In genomic region chr4:123478859-123479345, GRCh38 we compare ENCODE assay signal across 10 cellular contexts.
A peak's percentile ranks its signal among the peaks of the same experiment; 100 is the strongest.
DNase-seq lines count a peak whose midpoint lies in the region; TF ChIP-seq lines count a peak whose summit lies in the region.
"Had no signal": no experiment of that assay in that cellular context is flagged by ENCODE, and none has a peak within 500 bp of the region (broad histone marks: within the 10 kb centered on the region; RNA-seq: fewer than 3 reads in every experiment).

No MANE protein-coding gene starts in this region.

- H3F3A ChIP-seq in smooth muscle cell (ENCODE audit: low read depth), result peaks cover 6% of the 10 kb centered on the region

- no peaks in the 10 kb centered on the region for H4K20me1 ChIP-seq in smooth muscle cell (ENCODE audit: low read depth)

- H3K36me3 ChIP-seq in smooth muscle cell (ENCODE audit: low read depth), result no peaks in the 10 kb centered on the region

- H3K9me3 ChIP-seq in smooth muscle cell (replicated peaks; ENCODE audit: low read depth), result no peaks in the 10 kb centered on the region
- H3K9me3 ChIP-seq: testis had no signal

- DNase-seq in NCI-H2029 (lab: John Stamatoyannopoulos, UW) (peak; percentile 6), NCI-H2029 treated with DMSO at 0.1 percent for 48 hours (lab: John Stamatoyannopoulos, UW) (no peak), iPS-NIHi11 (ENCODE audit: low spot score) (peak; percentile 33), smooth muscle cell (lab: John Stamatoyannopoulos, UW; ENCODE audit: unreplicated experiment) (no peak), medulla oblongata (ENCODE audit: extremely low spot score) (no peak), DMS153 treated with DMSO at 0.1 percent for 48 hours (lab: John Stamatoyannopoulos, UW; ENCODE audit: unreplicated experiment) (no peak)
- no peak for DNase-seq in stimulated activated CD4-positive, alpha-beta T cell treated with anti-CD3 and anti-CD28 coated beads, Interleukin-4, amount 100 ng/mL, for 24 hours
- DNase-seq: testis had no signal

- H3K4me1 ChIP-seq in smooth muscle cell (ENCODE audit: low read depth), result peaks cover 20% of the 10 kb centered on the region
- H3K4me1 ChIP-seq: parathyroid adenoma, testis had no signal

- 12% methylated on average over 6 of the region's 6 CpGs for WGBS in smooth muscle cell (ENCODE audit: low lambda C conversion rate)

- H3K79me2 ChIP-seq in smooth muscle cell (ENCODE audit: low read depth), result no peaks in the 10 kb centered on the region
- H3K79me2 ChIP-seq: parathyroid adenoma had no signal

- H3K27me3 ChIP-seq in smooth muscle cell (ENCODE audit: low read depth), result no peaks in the 10 kb centered on the region
- H3K27me3 ChIP-seq: testis had no signal

- no peak overlapping the region for H3K9ac ChIP-seq in smooth muscle cell (ENCODE audit: low read depth)
- H3K9ac ChIP-seq: parathyroid adenoma had no signal

- H3K4me3 ChIP-seq in smooth muscle cell, result no peak overlapping the region
- H3K4me3 ChIP-seq: testis had no signal

- H3K27ac ChIP-seq in VCaP, result peak overlapping the region; percentile 77
- H3K27ac ChIP-seq in smooth muscle cell (ENCODE audit: low read depth), result peak overlapping the region; percentile 42
- H3K27ac ChIP-seq: parathyroid adenoma, testis had no signal

- TF ChIP-seq CTCF in VCaP (conservative IDR thresholded peaks at IDR 0.05) (no peak), smooth muscle cell (IDR thresholded peaks at IDR 0.05; ENCODE audit: borderline replicate concordance, insufficient read depth, poor library complexity, severe bottlenecking) (no peak)

- H3K4me2 ChIP-seq in smooth muscle cell, result peak overlapping the region; percentile 45

- no peak overlapping the region for H2AFZ ChIP-seq in smooth muscle cell (ENCODE audit: low read depth)
- H2AFZ ChIP-seq: parathyroid adenoma had no signal

Comparison
In these comparisons a context has a peak if more than half of its experiments do, and no peak if none do; other contexts are left out.
1. DNase-seq: peak in NCI-H2029 (single experiment) and iPS-NIHi11 (single experiment); none in NCI-H2029 treated with DMSO at 0.1 percent for 48 hours (single experiment), smooth muscle cell (single experiment), medulla oblongata (single experiment), stimulated activated CD4-positive, alpha-beta T cell treated with anti-CD3 and anti-CD28 coated beads, Interleukin-4, amount 100 ng/mL, for 24 hours (single experiment) and DMS153 treated with DMSO at 0.1 percent for 48 hours (single experiment).